Comparison of ENCODE assay signal across 1 cellular context in the genomic region with DNA sequence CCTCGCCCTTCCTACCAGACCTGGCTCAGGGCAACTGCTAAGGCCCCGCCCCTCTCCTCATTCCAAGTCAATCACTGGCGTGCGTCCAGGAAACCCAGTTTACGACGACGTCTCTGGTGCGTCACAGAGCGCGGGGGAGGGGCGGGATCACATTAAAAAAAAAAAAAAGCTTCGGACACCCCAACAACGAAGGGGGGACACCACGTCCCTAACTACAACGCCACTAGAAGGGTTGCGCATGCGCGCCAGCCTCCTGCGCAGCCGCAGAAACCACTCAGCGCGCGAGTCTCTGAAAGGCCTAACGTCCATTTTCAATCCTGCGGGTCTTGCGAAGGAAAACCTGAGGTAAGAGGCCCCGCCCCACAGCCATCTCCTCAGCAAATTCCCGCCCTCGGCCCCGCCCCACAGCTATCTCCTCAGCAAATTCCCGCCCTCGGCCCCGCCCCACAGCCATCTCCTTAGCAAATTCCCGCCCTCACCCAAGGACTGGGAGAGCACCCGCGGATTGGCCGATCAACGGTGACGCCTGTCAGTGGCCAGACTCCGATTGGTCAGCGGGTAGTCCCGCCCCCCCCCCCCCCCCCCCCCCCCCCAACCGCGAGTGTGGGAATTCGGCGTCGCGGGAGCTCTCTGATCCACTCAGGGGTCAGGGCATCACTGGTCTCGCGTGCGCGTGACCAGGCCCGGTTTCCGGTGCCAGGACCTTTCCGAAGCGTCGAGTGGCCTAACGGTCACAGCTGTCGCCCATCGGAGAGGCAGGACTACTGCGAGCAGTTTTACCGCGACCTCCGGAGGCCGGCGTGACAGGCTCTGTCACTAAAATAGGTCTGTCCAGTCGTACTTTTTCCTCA.
A peak's percentile ranks its signal among the peaks of the same experiment; 100 is the strongest.
TF ChIP-seq lines count a peak whose summit lies in the region.

A gene with protein sequence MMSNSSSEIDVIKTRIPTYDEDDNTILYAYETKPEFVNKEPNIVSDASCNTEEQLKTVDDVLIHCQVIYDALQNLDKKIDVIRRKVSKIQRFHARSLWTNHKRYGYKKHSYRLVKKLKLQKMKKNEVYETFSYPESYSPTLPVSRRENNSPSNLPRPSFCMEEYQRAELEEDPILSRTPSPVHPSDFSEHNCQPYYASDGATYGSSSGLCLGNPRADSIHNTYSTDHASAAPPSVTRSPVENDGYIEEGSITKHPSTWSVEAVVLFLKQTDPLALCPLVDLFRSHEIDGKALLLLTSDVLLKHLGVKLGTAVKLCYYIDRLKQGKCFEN (plus strand): TSS at position 638 of the 851 bp plus-strand sequence. CDS start 6,694 bp downstream, outside the sequence.

TF ChIP-seq in HepG2, 621 proteins besides CTCF, POLR2A, EP300 and RAD21 (continued from another document and continues in another):
- TF ChIP-seq TGIF2 (CRISPR knock-in tag; IDR thresholded peaks at IDR 0.05) = no peak; the same call in 1 of the 2 replicates
- TF ChIP-seq ZNF598 (CRISPR knock-in tag; IDR thresholded peaks at IDR 0.05; ENCODE audit: borderline replicate concordance) = no peak
- TF ChIP-seq, protein P1, sequence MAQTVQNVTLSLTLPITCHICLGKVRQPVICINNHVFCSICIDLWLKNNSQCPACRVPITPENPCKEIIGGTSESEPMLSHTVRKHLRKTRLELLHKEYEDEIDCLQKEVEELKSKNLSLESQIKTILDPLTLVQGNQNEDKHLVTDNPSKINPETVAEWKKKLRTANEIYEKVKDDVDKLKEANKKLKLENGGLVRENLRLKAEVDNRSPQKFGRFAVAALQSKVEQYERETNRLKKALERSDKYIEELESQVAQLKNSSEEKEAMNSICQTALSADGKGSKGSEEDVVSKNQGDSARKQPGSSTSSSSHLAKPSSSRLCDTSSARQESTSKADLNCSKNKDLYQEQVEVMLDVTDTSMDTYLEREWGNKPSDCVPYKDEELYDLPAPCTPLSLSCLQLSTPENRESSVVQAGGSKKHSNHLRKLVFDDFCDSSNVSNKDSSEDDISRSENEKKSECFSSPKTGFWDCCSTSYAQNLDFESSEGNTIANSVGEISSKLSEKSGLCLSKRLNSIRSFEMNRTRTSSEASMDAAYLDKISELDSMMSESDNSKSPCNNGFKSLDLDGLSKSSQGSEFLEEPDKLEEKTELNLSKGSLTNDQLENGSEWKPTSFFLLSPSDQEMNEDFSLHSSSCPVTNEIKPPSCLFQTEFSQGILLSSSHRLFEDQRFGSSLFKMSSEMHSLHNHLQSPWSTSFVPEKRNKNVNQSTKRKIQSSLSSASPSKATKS (CRISPR knock-in tag; IDR thresholded peaks at IDR 0.05) = no peak
- TF ChIP-seq ZNF841 (CRISPR knock-in tag; IDR thresholded peaks at IDR 0.05; ENCODE audit: borderline replicate concordance) = no peak
- TF ChIP-seq ZC3H4 (CRISPR knock-in tag; IDR thresholded peaks at IDR 0.05; ENCODE audit: borderline replicate concordance) = no peak
- no peak for TF ChIP-seq YEATS2 (CRISPR knock-in tag; IDR thresholded peaks at IDR 0.05; ENCODE audit: borderline replicate concordance)
- TF ChIP-seq CHD4 (IDR thresholded peaks at IDR 0.05; ENCODE audit: borderline replicate concordance, low read length) = no peak; the same call in 1 of the 2 replicates
- TF ChIP-seq ZFP37 (CRISPR knock-in tag; IDR thresholded peaks at IDR 0.05; ENCODE audit: borderline replicate concordance) = no peak
- no peak for TF ChIP-seq ZNF329 (CRISPR knock-in tag; IDR thresholded peaks at IDR 0.05; ENCODE audit: low read depth)
- no peak for TF ChIP-seq SIN3B (IDR thresholded peaks at IDR 0.05; ENCODE audit: low read length)
- TF ChIP-seq TAF15 (IDR thresholded peaks at IDR 0.05; ENCODE audit: low read depth, low read length, poor library complexity, severe bottlenecking) = no peak
- TF ChIP-seq SIN3A (IDR thresholded peaks at IDR 0.05; ENCODE audit: borderline replicate concordance, low read depth, low read length) = peak; percentile 50; the same call in 1 of the 2 replicates
- TF ChIP-seq, protein P2, sequence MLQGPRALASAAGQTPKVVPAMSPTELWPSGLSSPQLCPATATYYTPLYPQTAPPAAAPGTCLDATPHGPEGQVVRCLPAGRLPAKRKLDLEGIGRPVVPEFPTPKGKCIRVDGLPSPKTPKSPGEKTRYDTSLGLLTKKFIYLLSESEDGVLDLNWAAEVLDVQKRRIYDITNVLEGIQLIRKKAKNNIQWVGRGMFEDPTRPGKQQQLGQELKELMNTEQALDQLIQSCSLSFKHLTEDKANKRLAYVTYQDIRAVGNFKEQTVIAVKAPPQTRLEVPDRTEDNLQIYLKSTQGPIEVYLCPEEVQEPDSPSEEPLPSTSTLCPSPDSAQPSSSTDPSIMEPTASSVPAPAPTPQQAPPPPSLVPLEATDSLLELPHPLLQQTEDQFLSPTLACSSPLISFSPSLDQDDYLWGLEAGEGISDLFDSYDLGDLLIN (CRISPR knock-in tag; IDR thresholded peaks at IDR 0.05; ENCODE audit: borderline replicate concordance) = no peak
- no peak for TF ChIP-seq ZNF207 (IDR thresholded peaks at IDR 0.05; ENCODE audit: borderline replicate concordance)
- TF ChIP-seq PHF21A (CRISPR knock-in tag; IDR thresholded peaks at IDR 0.05) = no peak
- TF ChIP-seq MED1 (CRISPR knock-in tag; IDR thresholded peaks at IDR 0.05) = no peak
- TF ChIP-seq, protein P3, sequence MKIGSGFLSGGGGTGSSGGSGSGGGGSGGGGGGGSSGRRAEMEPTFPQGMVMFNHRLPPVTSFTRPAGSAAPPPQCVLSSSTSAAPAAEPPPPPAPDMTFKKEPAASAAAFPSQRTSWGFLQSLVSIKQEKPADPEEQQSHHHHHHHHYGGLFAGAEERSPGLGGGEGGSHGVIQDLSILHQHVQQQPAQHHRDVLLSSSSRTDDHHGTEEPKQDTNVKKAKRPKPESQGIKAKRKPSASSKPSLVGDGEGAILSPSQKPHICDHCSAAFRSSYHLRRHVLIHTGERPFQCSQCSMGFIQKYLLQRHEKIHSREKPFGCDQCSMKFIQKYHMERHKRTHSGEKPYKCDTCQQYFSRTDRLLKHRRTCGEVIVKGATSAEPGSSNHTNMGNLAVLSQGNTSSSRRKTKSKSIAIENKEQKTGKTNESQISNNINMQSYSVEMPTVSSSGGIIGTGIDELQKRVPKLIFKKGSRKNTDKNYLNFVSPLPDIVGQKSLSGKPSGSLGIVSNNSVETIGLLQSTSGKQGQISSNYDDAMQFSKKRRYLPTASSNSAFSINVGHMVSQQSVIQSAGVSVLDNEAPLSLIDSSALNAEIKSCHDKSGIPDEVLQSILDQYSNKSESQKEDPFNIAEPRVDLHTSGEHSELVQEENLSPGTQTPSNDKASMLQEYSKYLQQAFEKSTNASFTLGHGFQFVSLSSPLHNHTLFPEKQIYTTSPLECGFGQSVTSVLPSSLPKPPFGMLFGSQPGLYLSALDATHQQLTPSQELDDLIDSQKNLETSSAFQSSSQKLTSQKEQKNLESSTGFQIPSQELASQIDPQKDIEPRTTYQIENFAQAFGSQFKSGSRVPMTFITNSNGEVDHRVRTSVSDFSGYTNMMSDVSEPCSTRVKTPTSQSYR (CRISPR knock-in tag; IDR thresholded peaks at IDR 0.05; ENCODE audit: borderline replicate concordance) = peak; percentile 83; the same call in 1 of the 2 replicates
- no peak for TF ChIP-seq ZNF773 (CRISPR knock-in tag; IDR thresholded peaks at IDR 0.05; ENCODE audit: borderline replicate concordance)
- TF ChIP-seq ARID2 (CRISPR knock-in tag; IDR thresholded peaks at IDR 0.05; ENCODE audit: borderline replicate concordance) = no peak
- TF ChIP-seq TEAD3 (CRISPR knock-in tag; optimal IDR thresholded peaks at IDR 0.05; ENCODE audit: borderline replicate concordance) = peak; percentile 22
- TF ChIP-seq ZFP36 (IDR thresholded peaks at IDR 0.05; ENCODE audit: borderline replicate concordance, low read depth, low read length, partially characterized antibody) = no peak
- no peak for TF ChIP-seq RFXAP (CRISPR knock-in tag; IDR thresholded peaks at IDR 0.05; ENCODE audit: borderline replicate concordance)
- TF ChIP-seq HNRNPLL (IDR thresholded peaks at IDR 0.05; ENCODE audit: low read depth, low read length, poor library complexity, severe bottlenecking) = peak; percentile 56
- no peak for TF ChIP-seq ZNF12 (CRISPR knock-in tag; IDR thresholded peaks at IDR 0.05)
- TF ChIP-seq PITX1 (CRISPR knock-in tag; IDR thresholded peaks at IDR 0.05) = no peak
- TF ChIP-seq ZNF709 (CRISPR knock-in tag; IDR thresholded peaks at IDR 0.05) = no peak
- no peak for TF ChIP-seq SNRNP70 (IDR thresholded peaks at IDR 0.05; ENCODE audit: low read depth, low read length)
- peak; percentile 65 for TF ChIP-seq NFYC (CRISPR knock-in tag; IDR thresholded peaks at IDR 0.05)
- peak; percentile 62; the same call in 1 of the 2 replicates for TF ChIP-seq ZBTB21 (CRISPR knock-in tag; IDR thresholded peaks at IDR 0.05)
- TF ChIP-seq, protein P4, sequence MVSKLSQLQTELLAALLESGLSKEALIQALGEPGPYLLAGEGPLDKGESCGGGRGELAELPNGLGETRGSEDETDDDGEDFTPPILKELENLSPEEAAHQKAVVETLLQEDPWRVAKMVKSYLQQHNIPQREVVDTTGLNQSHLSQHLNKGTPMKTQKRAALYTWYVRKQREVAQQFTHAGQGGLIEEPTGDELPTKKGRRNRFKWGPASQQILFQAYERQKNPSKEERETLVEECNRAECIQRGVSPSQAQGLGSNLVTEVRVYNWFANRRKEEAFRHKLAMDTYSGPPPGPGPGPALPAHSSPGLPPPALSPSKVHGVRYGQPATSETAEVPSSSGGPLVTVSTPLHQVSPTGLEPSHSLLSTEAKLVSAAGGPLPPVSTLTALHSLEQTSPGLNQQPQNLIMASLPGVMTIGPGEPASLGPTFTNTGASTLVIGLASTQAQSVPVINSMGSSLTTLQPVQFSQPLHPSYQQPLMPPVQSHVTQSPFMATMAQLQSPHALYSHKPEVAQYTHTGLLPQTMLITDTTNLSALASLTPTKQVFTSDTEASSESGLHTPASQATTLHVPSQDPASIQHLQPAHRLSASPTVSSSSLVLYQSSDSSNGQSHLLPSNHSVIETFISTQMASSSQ (IDR thresholded peaks at IDR 0.05; ENCODE audit: low read depth) = no peak
- TF ChIP-seq, protein P4 (CRISPR knock-in tag; IDR thresholded peaks at IDR 0.05; ENCODE audit: borderline replicate concordance) = no peak
- TF ChIP-seq, protein P5, sequence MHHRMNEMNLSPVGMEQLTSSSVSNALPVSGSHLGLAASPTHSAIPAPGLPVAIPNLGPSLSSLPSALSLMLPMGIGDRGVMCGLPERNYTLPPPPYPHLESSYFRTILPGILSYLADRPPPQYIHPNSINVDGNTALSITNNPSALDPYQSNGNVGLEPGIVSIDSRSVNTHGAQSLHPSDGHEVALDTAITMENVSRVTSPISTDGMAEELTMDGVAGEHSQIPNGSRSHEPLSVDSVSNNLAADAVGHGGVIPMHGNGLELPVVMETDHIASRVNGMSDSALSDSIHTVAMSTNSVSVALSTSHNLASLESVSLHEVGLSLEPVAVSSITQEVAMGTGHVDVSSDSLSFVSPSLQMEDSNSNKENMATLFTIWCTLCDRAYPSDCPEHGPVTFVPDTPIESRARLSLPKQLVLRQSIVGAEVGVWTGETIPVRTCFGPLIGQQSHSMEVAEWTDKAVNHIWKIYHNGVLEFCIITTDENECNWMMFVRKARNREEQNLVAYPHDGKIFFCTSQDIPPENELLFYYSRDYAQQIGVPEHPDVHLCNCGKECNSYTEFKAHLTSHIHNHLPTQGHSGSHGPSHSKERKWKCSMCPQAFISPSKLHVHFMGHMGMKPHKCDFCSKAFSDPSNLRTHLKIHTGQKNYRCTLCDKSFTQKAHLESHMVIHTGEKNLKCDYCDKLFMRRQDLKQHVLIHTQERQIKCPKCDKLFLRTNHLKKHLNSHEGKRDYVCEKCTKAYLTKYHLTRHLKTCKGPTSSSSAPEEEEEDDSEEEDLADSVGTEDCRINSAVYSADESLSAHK (CRISPR knock-in tag; IDR thresholded peaks at IDR 0.05; ENCODE audit: borderline replicate concordance) = no peak
- no peak for TF ChIP-seq ZNF607 (CRISPR knock-in tag; IDR thresholded peaks at IDR 0.05; ENCODE audit: borderline replicate concordance)
- no peak for TF ChIP-seq ZNF496 (CRISPR knock-in tag; IDR thresholded peaks at IDR 0.05; ENCODE audit: insufficient replicate concordance)
- TF ChIP-seq ZMAT3 (CRISPR knock-in tag; conservative IDR thresholded peaks at IDR 0.05) = no peak
- TF ChIP-seq, protein P6, sequence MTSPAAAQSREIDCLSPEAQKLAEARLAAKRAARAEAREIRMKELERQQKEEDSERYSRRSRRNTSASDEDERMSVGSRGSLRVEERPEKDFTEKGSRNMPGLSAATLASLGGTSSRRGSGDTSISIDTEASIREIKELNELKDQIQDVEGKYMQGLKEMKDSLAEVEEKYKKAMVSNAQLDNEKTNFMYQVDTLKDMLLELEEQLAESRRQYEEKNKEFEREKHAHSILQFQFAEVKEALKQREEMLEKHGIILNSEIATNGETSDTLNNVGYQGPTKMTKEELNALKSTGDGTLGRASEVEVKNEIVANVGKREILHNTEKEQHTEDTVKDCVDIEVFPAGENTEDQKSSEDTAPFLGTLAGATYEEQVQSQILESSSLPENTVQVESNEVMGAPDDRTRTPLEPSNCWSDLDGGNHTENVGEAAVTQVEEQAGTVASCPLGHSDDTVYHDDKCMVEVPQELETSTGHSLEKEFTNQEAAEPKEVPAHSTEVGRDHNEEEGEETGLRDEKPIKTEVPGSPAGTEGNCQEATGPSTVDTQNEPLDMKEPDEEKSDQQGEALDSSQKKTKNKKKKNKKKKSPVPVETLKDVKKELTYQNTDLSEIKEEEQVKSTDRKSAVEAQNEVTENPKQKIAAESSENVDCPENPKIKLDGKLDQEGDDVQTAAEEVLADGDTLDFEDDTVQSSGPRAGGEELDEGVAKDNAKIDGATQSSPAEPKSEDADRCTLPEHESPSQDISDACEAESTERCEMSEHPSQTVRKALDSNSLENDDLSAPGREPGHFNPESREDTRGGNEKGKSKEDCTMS (CRISPR knock-in tag; conservative IDR thresholded peaks at IDR 0.05) = no peak
- no peak for TF ChIP-seq CCDC6 (CRISPR knock-in tag; IDR thresholded peaks at IDR 0.05)
- TF ChIP-seq ZNF674 (CRISPR knock-in tag; IDR thresholded peaks at IDR 0.05; ENCODE audit: low read depth) = no peak
- TF ChIP-seq ZNF205 (CRISPR knock-in tag; IDR thresholded peaks at IDR 0.05) = no peak
- no peak for TF ChIP-seq MEIS1 (CRISPR knock-in tag; IDR thresholded peaks at IDR 0.05; ENCODE audit: borderline replicate concordance)
- TF ChIP-seq NR2F6 (IDR thresholded peaks at IDR 0.05) = no peak
- no peak for TF ChIP-seq NR2F6 (CRISPR knock-in tag; IDR thresholded peaks at IDR 0.05)
- no peak for TF ChIP-seq SMC3 (IDR thresholded peaks at IDR 0.05; ENCODE audit: low read length)
- TF ChIP-seq SP140L (CRISPR knock-in tag; IDR thresholded peaks at IDR 0.05; ENCODE audit: borderline replicate concordance) = no peak
